In genomic region chr5:50415912-50416311, GRCh38 we compare ENCODE assay signal across 10 cellular contexts. TPM values are rescaled to one million over a fixed set of nuclear protein-coding genes. Genes with fewer than 3 reads are reported as not detected.
A peak's percentile ranks its signal among the peaks of the same experiment; 100 is the strongest.
DNase-seq lines count a peak whose midpoint lies in the region; ATAC-seq and TF ChIP-seq lines count a peak whose summit lies in the region.
"Had no signal": no experiment of that assay in that cellular context is flagged by ENCODE, and none has a peak within 500 bp of the region (broad histone marks: within the 10 kb centered on the region; RNA-seq: fewer than 3 reads in every experiment).

No MANE protein-coding gene starts in this region.

- H3K4me1 Mint-ChIP-seq in CD8-positive, alpha-beta memory T cell = peaks cover 81 to 100% (median 99%) of the 10 kb centered on the region in 3 donors
- H3K4me1 Mint-ChIP-seq in osteocyte (ENCODE audit: unreplicated experiment) = no peaks in the 10 kb centered on the region

- no peak overlapping the region for H3K27ac ChIP-seq in CD8-positive, alpha-beta memory T cell (ENCODE audit: low read depth, low read length)
- peak overlapping the region; percentile 90 for H3K27ac ChIP-seq in OCI-LY1 (ENCODE audit: low read depth, low read length, poor library complexity, severe bottlenecking)
- H3K27ac ChIP-seq: testis had no signal

- peaks cover 66% of the 10 kb centered on the region for H3K79me2 ChIP-seq in OCI-LY1 (ENCODE audit: insufficient read depth, low read length)

- ATAC-seq in GM19035 (IDR thresholded peaks at IDR 0.05; ENCODE audit: unreplicated experiment) (peak; percentile 89), HG02884 (IDR thresholded peaks at IDR 0.05; ENCODE audit: unreplicated experiment) (peak; percentile 92)

- H3K9me3 Mint-ChIP-seq in CD8-positive, alpha-beta memory T cell = peaks cover 0 to 9% (median 0%) of the 10 kb centered on the region in 5 donors
- H3K9me3 Mint-ChIP-seq in osteocyte (ENCODE audit: unreplicated experiment) = peaks cover 2% of the 10 kb centered on the region

- H4K20me1 ChIP-seq in OCI-LY1 (ENCODE audit: insufficient read depth, low read length) = no peaks in the 10 kb centered on the region

- DNase-seq in CD8-positive, alpha-beta memory T cell = peak in 3 of 5 donors; percentile 48 to 70 (median 51)
- DNase-seq in osteocyte (ENCODE audit: extremely low spot score, unreplicated experiment) = no peak
- no peak for DNase-seq in NCI-H2171 (lab: John Stamatoyannopoulos, UW)
- DNase-seq in inferior parietal cortex (ENCODE audit: extremely low spot score) = no peak
- no peak for DNase-seq in activated CD8-positive, alpha-beta memory T cell treated with anti-CD3 and anti-CD28 coated beads, Interleukin-2, amount 50 U/mL, for 4 hours
- DNase-seq: DMS 273 treated with DMSO at 0.1 percent for 48 hours, testis had no signal

- no peak for TF ChIP-seq CTCF in OCI-LY1 (IDR thresholded peaks at IDR 0.05; ENCODE audit: low read length)
- TF ChIP-seq CTCF in osteocyte (IDR thresholded peaks at IDR 0.05) = no peak

- H3K27me3 Mint-ChIP-seq in CD8-positive, alpha-beta memory T cell = no peaks in the 10 kb centered on the region
- H3K27me3 Mint-ChIP-seq in osteocyte (ENCODE audit: unreplicated experiment) = no peaks in the 10 kb centered on the region

- H3K27ac Mint-ChIP-seq in CD8-positive, alpha-beta memory T cell = peak overlapping the region in 7 of 8 donors; percentile 46 to 92 (median 82)
- no peak overlapping the region for H3K27ac Mint-ChIP-seq in osteocyte (ENCODE audit: unreplicated experiment)

- peaks cover 9 to 33% (median 12%) of the 10 kb centered on the region in 3 donors for H3K36me3 Mint-ChIP-seq in CD8-positive, alpha-beta memory T cell
- H3K36me3 Mint-ChIP-seq in osteocyte (ENCODE audit: unreplicated experiment) = no peaks in the 10 kb centered on the region

- peak overlapping the region; percentile 19 to 57 (median 44) for H3K4me3 Mint-ChIP-seq in CD8-positive, alpha-beta memory T cell
- no peak overlapping the region for H3K4me3 Mint-ChIP-seq in osteocyte (ENCODE audit: unreplicated experiment)

- H3K36me3 ChIP-seq in CD8-positive, alpha-beta memory T cell (ENCODE audit: insufficient read depth, low read length) = no peaks in the 10 kb centered on the region
- peaks cover 31% of the 10 kb centered on the region for H3K36me3 ChIP-seq in OCI-LY1 (ENCODE audit: insufficient read depth, low read length)

- no peak overlapping the region for H2AFZ ChIP-seq in OCI-LY1 (ENCODE audit: low read length)

- H3K9ac ChIP-seq in OCI-LY1 (ENCODE audit: low read length) = no peak overlapping the region

- peaks cover 67% of the 10 kb centered on the region for H3K4me1 ChIP-seq in CD8-positive, alpha-beta memory T cell (ENCODE audit: insufficient read depth, low read length)
- H3K4me1 ChIP-seq in OCI-LY1 (ENCODE audit: insufficient read depth, low read length, severe bottlenecking) = peaks cover 48% of the 10 kb centered on the region
- H3K4me1 ChIP-seq: testis had no signal

- POLR2A ChIA-PET in CD8-positive, alpha-beta memory T cell (lab: Charles Lee) = interaction anchor here (0.7 kb wide), 1 partner anchor 13 kb away, joined by 3 read pairs; no protein-coding TSS in a partner anchor

- no peaks in the 10 kb centered on the region for H3K27me3 ChIP-seq in CD8-positive, alpha-beta memory T cell (ENCODE audit: insufficient read depth, low read length, poor library complexity, severe bottlenecking)
- no peaks in the 10 kb centered on the region for H3K27me3 ChIP-seq in OCI-LY1 (ENCODE audit: insufficient read depth, low read length)
- H3K27me3 ChIP-seq: testis had no signal

- H3K4me2 ChIP-seq in OCI-LY1 (ENCODE audit: low read length) = peak overlapping the region; percentile 77

- no peaks in the 10 kb centered on the region for H3K9me3 ChIP-seq in CD8-positive, alpha-beta memory T cell (ENCODE audit: low read length)
- no peaks in the 10 kb centered on the region for H3K9me3 ChIP-seq in OCI-LY1 (ENCODE audit: low read length)
- H3K9me3 ChIP-seq: testis had no signal

- H3F3A ChIP-seq in OCI-LY1 (ENCODE audit: insufficient read depth, low read length) = no peaks in the 10 kb centered on the region

- no peaks in the 10 kb centered on the region for H3K9me2 ChIP-seq in OCI-LY1 (ENCODE audit: low read depth, low read length)

- no peak overlapping the region for H3K4me3 ChIP-seq in CD8-positive, alpha-beta memory T cell (ENCODE audit: low read length)
- peak overlapping the region; percentile 45 for H3K4me3 ChIP-seq in OCI-LY1 (ENCODE audit: low read depth, low read length, poor library complexity, severe bottlenecking)
- H3K4me3 ChIP-seq: testis had no signal

- CTCF ChIA-PET in CD8-positive, alpha-beta memory T cell (lab: Charles Lee) = no interaction called here

RNA-seq across cellular contexts. Expression of gene EMB, which starts 25.2 kb away (rescaled TPM):
- total RNA-seq in CD8-positive, alpha-beta memory T cell = 100 to 1,000 TPM; 140 to 145 TPM
- 220 TPM for polyA plus RNA-seq in CD8-positive, alpha-beta memory T cell
- 3.3 and 3.7 TPM in 2 replicates for total RNA-seq in osteocyte

Comparison
In these comparisons a context has a peak if more than half of its experiments do, and no peak if none do; other contexts are left out.
1. DNase-seq: peak in CD8-positive, alpha-beta memory T cell (3 of 5); none in osteocyte (single experiment), NCI-H2171 (single experiment), inferior parietal cortex (single experiment) and activated CD8-positive, alpha-beta memory T cell treated with anti-CD3 and anti-CD28 coated beads, Interleukin-2, amount 50 U/mL, for 4 hours (single experiment).
2. RNA of gene EMB, which starts 25.2 kb away (total RNA-seq): 140 to 145 TPM in CD8-positive, alpha-beta memory T cell; 3.3 to 3.7 TPM in osteocyte; every median in the first group is over 10 times any median in the second.